ENCODE assay signal across 29 cellular contexts in genomic region chr9:118614011-118614410, GRCh38.
"Had no signal": no experiment of that assay in that cellular context is flagged by ENCODE, and none has a peak within 500 bp of the region (broad histone marks: within the 10 kb centered on the region; RNA-seq: fewer than 3 reads in every experiment).

No MANE protein-coding gene starts in this region.

- FAIRE-seq: urothelium cell line had no signal

- H3K36me3 Mint-ChIP-seq: stimulated activated effector memory CD8-positive, alpha-beta T cell treated with anti-CD3 and anti-CD28 coated beads, Interleukin-12 subunit alpha, Interleukin-12 subunit beta, amount 100 ng/mL, for 72 hours; stimulated activated memory B cell treated with anti-CD40 and anti-IgM and Interleukin-4, amounts not matched to agents 10 μg/mL and 1 μg/mL and 100 μg/mL, for 72 hours; stimulated activated naive B cell treated with anti-CD40 and anti-IgM and Interleukin-4, amounts not matched to agents 10 μg/mL and 1 μg/mL and 100 μg/mL, for 72 hours; type B pancreatic cell had no signal

- H3K27me3 Mint-ChIP-seq: stimulated activated memory B cell treated with anti-CD40 and anti-IgM and Interleukin-4, amounts not matched to agents 10 μg/mL and 1 μg/mL and 100 μg/mL, for 72 hours; stimulated activated naive B cell treated with anti-CD40 and anti-IgM and Interleukin-4, amounts not matched to agents 10 μg/mL and 1 μg/mL and 100 μg/mL, for 72 hours; stimulated activated naive CD8-positive, alpha-beta T cell treated with anti-CD3 and anti-CD28 coated beads, Interleukin-15, amount 100 ng/mL, for 72 hours; stimulated activated naive CD8-positive, alpha-beta T cell treated with anti-CD3 and anti-CD28 coated beads, Interleukin-15, Interleukin-2, amounts not matched to agents 100 ng/mL and 50 ng/mL, for 24 hours; type B pancreatic cell had no signal

- H3K4me1 ChIP-seq: stomach, suprapubic skin, testis, thyroid gland, tibial nerve, transverse colon, upper lobe of left lung, upper lobe of right lung, uterus, vagina had no signal

- H3K4me3 Mint-ChIP-seq: stimulated activated effector memory CD8-positive, alpha-beta T cell treated with anti-CD3 and anti-CD28 coated beads, Interleukin-12 subunit alpha, Interleukin-12 subunit beta, amount 100 ng/mL, for 72 hours; stimulated activated memory B cell treated with anti-CD40 and anti-IgM and Interleukin-4, amounts not matched to agents 10 μg/mL and 1 μg/mL and 100 μg/mL, for 72 hours; stimulated activated naive B cell treated with anti-CD40 and anti-IgM and Interleukin-4, amounts not matched to agents 10 μg/mL and 1 μg/mL and 100 μg/mL, for 72 hours; stimulated activated naive CD8-positive, alpha-beta T cell treated with anti-CD3 and anti-CD28 coated beads, Interleukin-15, amount 100 ng/mL, for 72 hours; stimulated activated naive CD8-positive, alpha-beta T cell treated with anti-CD3 and anti-CD28 coated beads, Interleukin-15, Interleukin-2, amounts not matched to agents 100 ng/mL and 50 ng/mL, for 24 hours; type B pancreatic cell had no signal

- H3K4me1 Mint-ChIP-seq: stimulated activated effector memory CD8-positive, alpha-beta T cell treated with anti-CD3 and anti-CD28 coated beads, Interleukin-12 subunit alpha, Interleukin-12 subunit beta, amount 100 ng/mL, for 72 hours; stimulated activated memory B cell treated with anti-CD40 and anti-IgM and Interleukin-4, amounts not matched to agents 10 μg/mL and 1 μg/mL and 100 μg/mL, for 72 hours; stimulated activated naive B cell treated with anti-CD40 and anti-IgM and Interleukin-4, amounts not matched to agents 10 μg/mL and 1 μg/mL and 100 μg/mL, for 72 hours; stimulated activated naive CD8-positive, alpha-beta T cell treated with anti-CD3 and anti-CD28 coated beads, Interleukin-15, amount 100 ng/mL, for 72 hours had no signal

- H3K27ac ChIP-seq: stomach, suprapubic skin, testis, thoracic aorta, thyroid gland, tibial artery, tibial nerve, transverse colon, upper lobe of left lung, upper lobe of right lung, uterus, vagina had no signal

- H3K9me3 Mint-ChIP-seq: type B pancreatic cell had no signal

- H3K27me3 ChIP-seq: stomach, suprapubic skin, testis, thyroid gland, tibial artery, tibial nerve, transverse colon, upper lobe of left lung, upper lobe of right lung, uterus, vagina had no signal

- H3K4me3 ChIP-seq: stomach, suprapubic skin, testis, thoracic aorta, thyroid gland, tibial artery, tibial nerve, transverse colon, upper lobe of left lung, upper lobe of right lung, uterus, vagina had no signal

- DNase-seq: stimulated activated CD4-positive, alpha-beta T cell treated with anti-CD3 and anti-CD28 coated beads, Interleukin-2, amount 100 ng/mL, for 48 hours; stimulated activated CD4-positive, alpha-beta T cell treated with anti-CD3 and anti-CD28 coated beads, Interleukin-4, amount 100 ng/mL, for 1 hour; stimulated activated CD4-positive, alpha-beta T cell treated with anti-CD3 and anti-CD28 coated beads, Interleukin-4, amount 100 ng/mL, for 24 hours; stimulated activated CD4-positive, alpha-beta T cell treated with anti-CD3 and anti-CD28 coated beads, Interleukin-4, amount 100 ng/mL, for 4 hours; stimulated activated CD8-positive, alpha-beta memory T cell treated with anti-CD3 and anti-CD28 coated beads, Interleukin-4, amount 100 ng/mL, for 48 hours; stimulated activated naive B cell treated with anti-CD40 and anti-IgM and Interleukin-4, amounts not matched to agents 10 μg/mL and 1 μg/mL and 100 μg/mL, for 72 hours; stimulated activated naive CD4-positive, alpha-beta T cell; stimulated activated naive CD4-positive, alpha-beta T cell treated with Interleukin-2 at 50 U/mL for 16 hours; stimulated activated naive CD8-positive, alpha-beta T cell treated with anti-CD3 and anti-CD28 coated beads, Interleukin-15, amount 100 ng/mL, for 72 hours; stimulated activated naive CD8-positive, alpha-beta T cell treated with anti-CD3 and anti-CD28 coated beads, Interleukin-15, Interleukin-2, amounts not matched to agents 100 U/mL and 50 U/mL, for 24 hours; stomach; substantia nigra; testis; thyroid gland; tibial artery; transverse colon; trophoblast cell; upper lobe of left lung; upper lobe of right lung; uterus had no signal

- ATAC-seq: stimulated activated effector memory CD8-positive, alpha-beta T cell treated with anti-CD3 and anti-CD28 coated beads, Interleukin-12 subunit alpha, Interleukin-12 subunit beta, amount 100 ng/mL, for 72 hours; stimulated activated memory B cell treated with anti-CD40 and anti-IgM and Interleukin-4, amounts not matched to agents 10 μg/mL and 1 μg/mL and 100 μg/mL, for 72 hours; stimulated activated naive B cell treated with anti-CD40 and anti-IgM and Interleukin-4, amounts not matched to agents 10 μg/mL and 1 μg/mL and 100 μg/mL, for 72 hours; stimulated activated naive CD8-positive, alpha-beta T cell treated with anti-CD3 and anti-CD28 coated beads, Interleukin-15, amount 100 ng/mL, for 72 hours; stimulated activated naive CD8-positive, alpha-beta T cell treated with anti-CD3 and anti-CD28 coated beads, Interleukin-15, Interleukin-2, amounts not matched to agents 100 U/mL and 50 U/mL, for 24 hours; upper lobe of right lung had no signal

- H3K36me3 ChIP-seq: stomach, suprapubic skin, thoracic aorta, thyroid gland, tibial artery, tibial nerve, transverse colon, upper lobe of left lung, upper lobe of right lung, uterus, vagina had no signal

- H3K9me3 ChIP-seq: stomach, suprapubic skin, testis, thoracic aorta, thyroid gland, tibial artery, tibial nerve, transverse colon, upper lobe of left lung, upper lobe of right lung, uterus, vagina had no signal
